25 cellular contexts compared by ENCODE assay signal in genomic region chr1:2627746-2628145, GRCh38. TPM values are rescaled to one million over a fixed set of nuclear protein-coding genes. Genes with fewer than 3 reads are reported as not detected.
DNase-seq lines count a peak whose midpoint lies in the region; ATAC-seq and TF ChIP-seq lines count a peak whose summit lies in the region.
"Had no signal": no experiment of that assay in that cellular context is flagged by ENCODE, and none has a peak within 500 bp of the region (broad histone marks: within the 10 kb centered on the region; RNA-seq: fewer than 3 reads in every experiment).

No MANE protein-coding gene starts in this region.

- intact Hi-C loops in natural killer cell (cut with micrococcal nuclease) = no loop called here

- peaks cover 19% of the 10 kb centered on the region for H3F3A ChIP-seq in neural progenitor cell (ENCODE audit: low read depth)

- H3K36me3 ChIP-seq in endodermal cell (ENCODE audit: control insufficient read depth, insufficient read depth, low read length) (no peaks in the 10 kb centered on the region), neural progenitor cell (no peaks in the 10 kb centered on the region)
- H3K36me3 ChIP-seq: BLaER1 treated with 17β-estradiol and CSF1 and Interleukin-3, amounts not matched to agents 10 nM and 100 nM had no signal

- no peaks in the 10 kb centered on the region for H4K20me1 ChIP-seq in neural progenitor cell (ENCODE audit: low read depth)

- H3K4me1 Mint-ChIP-seq in natural killer cell (no peaks in the 10 kb centered on the region), endodermal cell (no peaks in the 10 kb centered on the region), neural progenitor cell (peaks cover 19% of the 10 kb centered on the region)
- H3K4me1 Mint-ChIP-seq in natural killer cell treated with Interleukin-12 subunit alpha and Interleukin-12 subunit beta and Interleukin-15 and Interleukin-18, amount 100 ng/mL, for 72 hours (ENCODE audit: low read depth in 2 of 2) = peaks cover 5 to 9% of the 10 kb centered on the region in 2 donors

- H3K4me1 ChIP-seq in endodermal cell (ENCODE audit: control insufficient read depth, insufficient read depth, low read length) (no peaks in the 10 kb centered on the region), neural progenitor cell (peaks cover 5% of the 10 kb centered on the region)
- H3K4me1 ChIP-seq: A549 had no signal

- H3K9ac ChIP-seq in endodermal cell (ENCODE audit: extremely low read depth, low read length, poor library complexity, severe bottlenecking) = no peak overlapping the region
- H3K9ac ChIP-seq in neural progenitor cell = no peak overlapping the region
- H3K9ac ChIP-seq: BLaER1 treated with 17β-estradiol and CSF1 and Interleukin-3, amounts not matched to agents 10 nM and 100 nM had no signal

- H3K4me2 ChIP-seq in neural progenitor cell = no peak overlapping the region
- H3K4me2 ChIP-seq: BLaER1 treated with 17β-estradiol and CSF1 and Interleukin-3, amounts not matched to agents 10 nM and 100 nM had no signal

- ATAC-seq in natural killer cell (peak in 1 of 3 donors; percentile 18), GM18867 (IDR thresholded peaks at IDR 0.05; ENCODE audit: unreplicated experiment) (no peak), HG03095 (IDR thresholded peaks at IDR 0.05; ENCODE audit: unreplicated experiment) (no peak)
- no peak for ATAC-seq in natural killer cell treated with Interleukin-12 subunit alpha and Interleukin-12 subunit beta and Interleukin-15 and Interleukin-18, amount 100 ng/mL, for 72 hours
- ATAC-seq: PC-3 had no signal

- H3K4me3 Mint-ChIP-seq in natural killer cell (no peak overlapping the region), endodermal cell (peak overlapping the region; percentile 19), neural progenitor cell (peak overlapping the region; percentile 75)
- H3K4me3 Mint-ChIP-seq in natural killer cell treated with Interleukin-12 subunit alpha and Interleukin-12 subunit beta and Interleukin-15 and Interleukin-18, amount 100 ng/mL, for 72 hours = no peak overlapping the region
- H3K4me3 Mint-ChIP-seq: CD4-positive, alpha-beta T cell had no signal

- H3K27ac Mint-ChIP-seq in natural killer cell (no peak overlapping the region), endodermal cell (no peak overlapping the region), neural progenitor cell (no peak overlapping the region)
- H3K27ac Mint-ChIP-seq in natural killer cell treated with Interleukin-12 subunit alpha and Interleukin-12 subunit beta and Interleukin-15 and Interleukin-18, amount 100 ng/mL, for 72 hours = no peak overlapping the region
- H3K27ac Mint-ChIP-seq: CD4-positive, alpha-beta T cell had no signal

- H3K27me3 Mint-ChIP-seq in natural killer cell (ENCODE audit: low read depth in 2 of 2) (peaks cover 29 to 33% of the 10 kb centered on the region in 2 donors), endodermal cell (ENCODE audit: insufficient read depth) (peaks cover 86% of the 10 kb centered on the region), neural progenitor cell (ENCODE audit: insufficient read depth, low read depth) (peaks cover 37% of the 10 kb centered on the region)
- H3K27me3 Mint-ChIP-seq in natural killer cell treated with Interleukin-12 subunit alpha and Interleukin-12 subunit beta and Interleukin-15 and Interleukin-18, amount 100 ng/mL, for 72 hours = peaks cover 30 to 36% of the 10 kb centered on the region in 2 donors

- 69% methylated on average over 6 of the region's 6 CpGs; no CpG with 5 or more reads in 1 of the 2 experiments for WGBS in endodermal cell (ENCODE audit: insufficient coverage in 1 of 2, insufficient read length in 1 of 2), 2 experiments

- H3K9me3 ChIP-seq in endodermal cell (ENCODE audit: control insufficient read depth, low read length) (peaks cover 7% of the 10 kb centered on the region), neural progenitor cell (ENCODE audit: low read depth) (no peaks in the 10 kb centered on the region)
- H3K9me3 ChIP-seq: A549 had no signal

- H3K36me3 Mint-ChIP-seq in natural killer cell (no peaks in the 10 kb centered on the region), endodermal cell (ENCODE audit: low read depth) (no peaks in the 10 kb centered on the region), neural progenitor cell (peaks cover 6% of the 10 kb centered on the region)
- peaks cover 5% of the 10 kb centered on the region for H3K36me3 Mint-ChIP-seq in natural killer cell treated with Interleukin-12 subunit alpha and Interleukin-12 subunit beta and Interleukin-15 and Interleukin-18, amount 100 ng/mL, for 72 hours

- no peak overlapping the region for H2AFZ ChIP-seq in neural progenitor cell (replicated peaks)

- no peak for TF ChIP-seq CTCF in natural killer cell (IDR thresholded peaks at IDR 0.05)
- TF ChIP-seq CTCF in endodermal cell (conservative IDR thresholded peaks at IDR 0.05) = no peak
- TF ChIP-seq CTCF in neural progenitor cell (IDR thresholded peaks at IDR 0.05) = no peak

- peaks cover 50% of the 10 kb centered on the region for H3K27me3 ChIP-seq in endodermal cell (ENCODE audit: control insufficient read depth, insufficient read depth, low read length, poor library complexity, severe bottlenecking)
- peaks cover 70% of the 10 kb centered on the region for H3K27me3 ChIP-seq in neural progenitor cell

- no peaks in the 10 kb centered on the region for H3K9me3 Mint-ChIP-seq in natural killer cell
- H3K9me3 Mint-ChIP-seq in natural killer cell treated with Interleukin-12 subunit alpha and Interleukin-12 subunit beta and Interleukin-15 and Interleukin-18, amount 100 ng/mL, for 72 hours = peaks cover 7% of the 10 kb centered on the region
- no peaks in the 10 kb centered on the region for H3K9me3 Mint-ChIP-seq in endodermal cell
- H3K9me3 Mint-ChIP-seq in neural progenitor cell = peaks cover 8% of the 10 kb centered on the region
- H3K9me3 Mint-ChIP-seq: CD4-positive, alpha-beta T cell had no signal

- DNase-seq in natural killer cell = peak; percentile 11
- DNase-seq in natural killer cell treated with Interleukin-12 subunit alpha and Interleukin-12 subunit beta and Interleukin-15 and Interleukin-18, amount 100 ng/mL, for 72 hours (ENCODE audit: low spot score) = no peak
- DNase-seq in endodermal cell = no peak
- no peak for DNase-seq in neural progenitor cell (ENCODE audit: low spot score)
- no peak for DNase-seq in DMS53 (lab: John Stamatoyannopoulos, UW)
- DNase-seq: AML-193; GOT3; HCEC 1CT; NCI-H1048; NCI-H1417; NCI-H1694; NCI-H2029 treated with DMSO at 0.1 percent for 48 hours; NCI-H446 treated with DMSO at 0.1 percent for 48 hours; NCI-H526; NCI-H82; NK-92 treated with Interleukin-12 subunit alpha and Interleukin-12 subunit beta, amount 100 ng/mL, for 24 hours; PC-3; SHP77 treated with DMSO at 0.1 percent for 48 hours had no signal

- no peak overlapping the region for H3K4me3 ChIP-seq in endodermal cell (ENCODE audit: low read length)
- H3K4me3 ChIP-seq in neural progenitor cell = no peak overlapping the region
- H3K4me3 ChIP-seq: A549; BLaER1 treated with 17β-estradiol and CSF1 and Interleukin-3, amounts not matched to agents 10 nM and 100 nM had no signal

- H3K27ac ChIP-seq in endodermal cell (ENCODE audit: low read depth, low read length) = no peak overlapping the region
- no peak overlapping the region for H3K27ac ChIP-seq in neural progenitor cell
- H3K27ac ChIP-seq: A549; BLaER1 treated with 17β-estradiol and CSF1 and Interleukin-3, amounts not matched to agents 10 nM and 100 nM; HL-60 had no signal

- no peaks in the 10 kb centered on the region for H3K79me2 ChIP-seq in neural progenitor cell (ENCODE audit: low read depth)

RNA-seq across cellular contexts. Expression of gene MMEL1, which starts 5.1 kb away (rescaled TPM):
- total RNA-seq in natural killer cell (1 to 10 TPM in 2 of 3 donors, not detected in 1; 1.3 to 2.0 TPM), endodermal cell (under 1 TPM in 1 of 2 donors, not detected in 1; 0.42 TPM), neural progenitor cell (ENCODE audit: low replicate concordance) (0.19 and 0.31 TPM in 2 replicates)
- under 1 TPM in 1 of 2 donors, not detected in 1; 0.81 TPM for total RNA-seq in natural killer cell treated with Interleukin-12 subunit alpha and Interleukin-12 subunit beta and Interleukin-15 and Interleukin-18, amount 100 ng/mL, for 72 hours
- 3.1 TPM for polyA plus RNA-seq in endodermal cell (2013, experiment 1 of 2)
- 0.79 TPM for polyA plus RNA-seq in endodermal cell (2013, experiment 2 of 2)
- total RNA-seq: Daoy, PC-3 had no signal
- polyA plus RNA-seq: A549 had no signal

RNA-seq across cellular contexts. Expression of gene PRXL2B, which starts 41.2 kb away (rescaled TPM):
- total RNA-seq in natural killer cell (10 to 100 TPM; 11.3 to 15.1 (median 11.6) TPM), endodermal cell (10 to 100 TPM; 33.4 to 34.4 TPM), neural progenitor cell (ENCODE audit: low replicate concordance) (10.0 and 29.6 TPM in 2 replicates)
- 10 to 100 TPM in 1 of 2 donors, 1 to 10 TPM in 1; 9.1 to 18.5 TPM for total RNA-seq in natural killer cell treated with Interleukin-12 subunit alpha and Interleukin-12 subunit beta and Interleukin-15 and Interleukin-18, amount 100 ng/mL, for 72 hours
- polyA plus RNA-seq in endodermal cell (2013, experiment 1 of 2) = 33.4 TPM
- polyA plus RNA-seq in endodermal cell (2013, experiment 2 of 2) = 29.0 TPM

Comparison
In these comparisons a context has a peak if more than half of its experiments do, and no peak if none do; other contexts are left out.
1. H3K4me3 Mint-ChIP-seq: peak in endodermal cell (single experiment) and neural progenitor cell (single experiment); none in natural killer cell (single experiment) and natural killer cell treated with Interleukin-12 subunit alpha and Interleukin-12 subunit beta and Interleukin-15 and Interleukin-18, amount 100 ng/mL, for 72 hours (single experiment).